Comparison of ENCODE assay signal across 22 cellular contexts in genomic region chr1:12402844-12403243, GRCh38.
"Had no signal": no experiment of that assay in that cellular context is flagged by ENCODE, and none has a peak within 500 bp of the region (broad histone marks: within the 10 kb centered on the region; RNA-seq: fewer than 3 reads in every experiment).

No MANE protein-coding gene starts in this region.

- H3K27ac ChIP-seq: coronary artery, heart right ventricle, left lung, lower lobe of right lung, neutrophil, psoas muscle, spleen, uterus had no signal

- DNase-seq: effector CD4-positive, alpha-beta T cell; heart right ventricle; islet precursor cell; left lung; lower lobe of right lung; midbrain; psoas muscle; retina; spleen; stimulated activated CD4-positive, alpha-beta T cell treated with anti-CD3 and anti-CD28 coated beads, Interleukin-15, amount 100 ng/mL, for 24 hours; stimulated activated CD4-positive, alpha-beta T cell treated with anti-CD3 and anti-CD28 coated beads, Interleukin-1b, Interleukin-23, amount 100 ng/mL, for 48 hours; stimulated activated CD4-positive, alpha-beta T cell treated with anti-CD3 and anti-CD28 coated beads, Interleukin-4, amount 100 ng/mL, for 24 hours; stimulated activated naive CD8-positive, alpha-beta T cell treated with anti-CD3 and anti-CD28 coated beads, Interleukin-15, amount 100 ng/mL, for 72 hours; uterus had no signal

- H3K27ac Mint-ChIP-seq: memory B cell; stimulated activated memory B cell treated with anti-CD40 and anti-IgM and Interleukin-4, amounts not matched to agents 10 μg/mL and 1 μg/mL and 100 μg/mL, for 72 hours; type B pancreatic cell had no signal

- H3K4me3 ChIP-seq: coronary artery, heart right ventricle, left lung, lower lobe of right lung, psoas muscle, spleen, uterus had no signal

- ATAC-seq: heart right ventricle; left lung; lower lobe of right lung; natural killer cell treated with Interleukin-12 subunit alpha and Interleukin-12 subunit beta and Interleukin-15 and Interleukin-18, amount 100 ng/mL, for 72 hours; psoas muscle; sciatic nerve; stimulated activated memory B cell treated with anti-CD40 and anti-IgM and Interleukin-4, amounts not matched to agents 10 μg/mL and 1 μg/mL and 100 μg/mL, for 72 hours; stimulated activated naive CD8-positive, alpha-beta T cell treated with anti-CD3 and anti-CD28 coated beads, Interleukin-15, amount 100 ng/mL, for 72 hours had no signal

- H3K4me1 Mint-ChIP-seq: memory B cell had no signal

- H3K27me3 Mint-ChIP-seq: memory B cell; natural killer cell treated with Interleukin-12 subunit alpha and Interleukin-12 subunit beta and Interleukin-15 and Interleukin-18, amount 100 ng/mL, for 72 hours; stimulated activated memory B cell treated with anti-CD40 and anti-IgM and Interleukin-4, amounts not matched to agents 10 μg/mL and 1 μg/mL and 100 μg/mL, for 72 hours; stimulated activated naive CD8-positive, alpha-beta T cell treated with anti-CD3 and anti-CD28 coated beads, Interleukin-15, amount 100 ng/mL, for 72 hours; type B pancreatic cell had no signal

- FAIRE-seq: frontal cortex had no signal

- H3K9me3 Mint-ChIP-seq: memory B cell; natural killer cell treated with Interleukin-12 subunit alpha and Interleukin-12 subunit beta and Interleukin-15 and Interleukin-18, amount 100 ng/mL, for 72 hours; stimulated activated memory B cell treated with anti-CD40 and anti-IgM and Interleukin-4, amounts not matched to agents 10 μg/mL and 1 μg/mL and 100 μg/mL, for 72 hours; stimulated activated naive CD8-positive, alpha-beta T cell treated with anti-CD3 and anti-CD28 coated beads, Interleukin-15, amount 100 ng/mL, for 72 hours had no signal

- H3K4me3 Mint-ChIP-seq: memory B cell; natural killer cell treated with Interleukin-12 subunit alpha and Interleukin-12 subunit beta and Interleukin-15 and Interleukin-18, amount 100 ng/mL, for 72 hours; stimulated activated memory B cell treated with anti-CD40 and anti-IgM and Interleukin-4, amounts not matched to agents 10 μg/mL and 1 μg/mL and 100 μg/mL, for 72 hours; stimulated activated naive CD8-positive, alpha-beta T cell treated with anti-CD3 and anti-CD28 coated beads, Interleukin-15, amount 100 ng/mL, for 72 hours; type B pancreatic cell had no signal

- H3K27me3 ChIP-seq: heart right ventricle, left lung, neutrophil, spleen, uterus had no signal

- H3K9me3 ChIP-seq: heart right ventricle, left lung, lower lobe of right lung, neutrophil, psoas muscle, spleen, uterus had no signal

- H3K36me3 ChIP-seq: uterus had no signal
